ENCODE assay signal across 9 cellular contexts in genomic region chr12:459050-459429, GRCh38. TPM values are rescaled to one million over a fixed set of nuclear protein-coding genes. Genes with fewer than 3 reads are reported as not detected.
DNase-seq lines count a peak whose midpoint lies in the region; ATAC-seq and TF ChIP-seq lines count a peak whose summit lies in the region.
"Had no signal": no experiment of that assay in that cellular context is flagged by ENCODE, and none has a peak within 500 bp of the region (broad histone marks: within the 10 kb centered on the region; RNA-seq: fewer than 3 reads in every experiment).

No MANE protein-coding gene starts in this region.

- no peak for DNase-seq in Calu3
- DNase-seq in RWPE2 (ENCODE audit: low spot score) = no peak
- no peak for DNase-seq in epithelial cell of proximal tubule (ENCODE audit: low read depth)
- no peak for DNase-seq in psoas muscle
- no peak for DNase-seq in globus pallidus (ENCODE audit: low spot score)
- DNase-seq: amniotic stem cell had no signal

- ATAC-seq in RWPE2 (ENCODE audit: low read depth) = no peak
- ATAC-seq in psoas muscle = no peak
- no peak for ATAC-seq in GM19395 (IDR thresholded peaks at IDR 0.05; ENCODE audit: unreplicated experiment)
- ATAC-seq in HG02885 (IDR thresholded peaks at IDR 0.05; ENCODE audit: poor library complexity, unreplicated experiment) = no peak
- ATAC-seq in HG03460 (IDR thresholded peaks at IDR 0.05; ENCODE audit: unreplicated experiment) = no peak

- H3K9me3 ChIP-seq in RWPE2 (ENCODE audit: severe bottlenecking) (no peaks in the 10 kb centered on the region), psoas muscle (no peaks in the 10 kb centered on the region)

- 63 to 75% (median 73%) methylated on average over 5 of the region's 5 CpGs for WGBS in psoas muscle, 3 donors

- H3K27me3 Mint-ChIP-seq in Calu3 (ENCODE audit: unreplicated experiment) = peaks cover 76% of the 10 kb centered on the region

- peak overlapping the region; percentile 67 for H3K4me3 Mint-ChIP-seq in Calu3 (ENCODE audit: low read depth, unreplicated experiment)

- H3K4me3 ChIP-seq in RWPE2 (ENCODE audit: severe bottlenecking) (peak overlapping the region; percentile 49), epithelial cell of proximal tubule (ENCODE audit: low read depth, low read length) (peak overlapping the region; percentile 54), psoas muscle (peak overlapping the region; percentile 69)

- H3K4me1 Mint-ChIP-seq in Calu3 (ENCODE audit: low read depth, unreplicated experiment) = peaks cover 31% of the 10 kb centered on the region

- peaks cover 21% of the 10 kb centered on the region for H3K36me3 Mint-ChIP-seq in Calu3 (ENCODE audit: insufficient read depth, unreplicated experiment)

- TF ChIP-seq CTCF in Calu3 (IDR thresholded peaks at IDR 0.05; ENCODE audit: unreplicated experiment) (no peak), RWPE2 (IDR thresholded peaks at IDR 0.05; ENCODE audit: poor library complexity, severe bottlenecking) (no peak), epithelial cell of proximal tubule (conservative IDR thresholded peaks at IDR 0.05; ENCODE audit: low read depth, low read length) (no peak), psoas muscle (IDR thresholded peaks at IDR 0.05) (no peak)

- H3K4me1 ChIP-seq in RWPE2 (ENCODE audit: insufficient read depth, poor library complexity, severe bottlenecking) (peaks cover 4% of the 10 kb centered on the region), psoas muscle (peaks cover 5% of the 10 kb centered on the region)

- intact Hi-C loops in Calu3 (cut with micrococcal nuclease; ENCODE audit: unreplicated experiment) (no loop called here), psoas muscle (cut with DNase I) (no loop called here)

- H3K27me3 ChIP-seq in RWPE2 (ENCODE audit: insufficient read depth, poor library complexity, severe bottlenecking) (peaks cover 21% of the 10 kb centered on the region), psoas muscle (ENCODE audit: insufficient read depth in 3 of 3, low read length in 2 of 3) (peaks cover 0 to 22% (median 9%) of the 10 kb centered on the region in 3 donors)

- H3K27ac ChIP-seq in RWPE2 (ENCODE audit: poor library complexity, severe bottlenecking) (no peak overlapping the region), psoas muscle (no peak overlapping the region)

- peak overlapping the region; percentile 57 for H3K27ac Mint-ChIP-seq in Calu3 (ENCODE audit: unreplicated experiment)

- no TSS peak for BruUV-seq in Calu3 (replicated peaks; lab: Mats Ljungman, UMichigan)

- H3K36me3 ChIP-seq in RWPE2 (ENCODE audit: low read depth) = no peaks in the 10 kb centered on the region
- no peaks in the 10 kb centered on the region for H3K36me3 ChIP-seq in psoas muscle (ENCODE audit: insufficient read depth in 1 of 2, low read depth in 1 of 2)

- CTCF ChIA-PET in Calu3 (lab: Charles Lee) = no interaction called here

- no peaks in the 10 kb centered on the region for H3K9me3 Mint-ChIP-seq in Calu3 (ENCODE audit: low read depth, unreplicated experiment)

RNA-seq across cellular contexts. Expression of gene B4GALNT3, which starts 0.7 kb away (rescaled TPM):
- 15.9 and 19.3 TPM in 2 replicates for total RNA-seq in Calu3 (2022)
- total RNA-seq in epithelial cell of proximal tubule = 5.0 and 7.1 TPM in 2 replicates
- total RNA-seq in psoas muscle = 1 to 10 TPM in 3 of 4 donors, under 1 TPM in 1; 0.53 to 4.0 (median 1.3) TPM
- polyA plus RNA-seq in psoas muscle = under 1 TPM; 0.21 to 0.57 (median 0.53) TPM

RNA-seq across cellular contexts. Expression of gene CCDC77, which starts 57.6 kb away (rescaled TPM):
- total RNA-seq in Calu3 (2022) (12.5 and 16.8 TPM in 2 replicates), epithelial cell of proximal tubule (9.5 and 14.0 TPM in 2 replicates), psoas muscle (1 to 10 TPM; 2.8 to 4.5 (median 3.4) TPM)
- 1 to 10 TPM; 3.9 to 7.8 (median 5.3) TPM for polyA plus RNA-seq in psoas muscle
